In genomic region chr6:37938909-37939308, GRCh38 we compare ENCODE assay signal across 22 cellular contexts.
DNase-seq lines count a peak whose midpoint lies in the region; ATAC-seq and TF ChIP-seq lines count a peak whose summit lies in the region.
"Had no signal": no experiment of that assay in that cellular context is flagged by ENCODE, and none has a peak within 500 bp of the region (broad histone marks: within the 10 kb centered on the region; RNA-seq: fewer than 3 reads in every experiment).

No MANE protein-coding gene starts in this region.

- TF ChIP-seq EP300 in SK-N-SH (IDR thresholded peaks at IDR 0.05; ENCODE audit: borderline replicate concordance in 1 of 2, low read depth in 1 of 2, low read length in 1 of 2) (no peak), esophagus muscularis mucosa (IDR thresholded peaks at IDR 0.05) (no peak)

- H3K4me2 ChIP-seq in SK-N-SH = no peak overlapping the region
- no peak overlapping the region for H3K4me2 ChIP-seq in fibroblast of lung (ENCODE audit: extremely low read depth, insufficient read depth, low read length)

- peaks cover 89% of the 10 kb centered on the region for H3K79me2 ChIP-seq in SK-N-SH (ENCODE audit: insufficient read depth)
- peaks cover 19% of the 10 kb centered on the region for H3K79me2 ChIP-seq in fibroblast of lung (ENCODE audit: control insufficient read depth, insufficient read depth, low read length)

- CTCF ChIA-PET in SK-N-SH (lab: Yijun Ruan, JAX) = no interaction called here

- no peak overlapping the region for H3K4me3 ChIP-seq in SK-N-SH (ENCODE audit: low read depth in 2 of 2, low read length in 1 of 2)
- H3K4me3 ChIP-seq in fibroblast of lung (replicated peaks in 1 of 4; ENCODE audit: control extremely low read depth in 1 of 4, insufficient read depth in 1 of 4, low read depth in 3 of 4, low read length in 4 of 4) = no peak overlapping the region
- no peak overlapping the region for H3K4me3 ChIP-seq in spleen
- H3K4me3 ChIP-seq in esophagus muscularis mucosa = no peak overlapping the region
- H3K4me3 ChIP-seq: esophagus squamous epithelium, right lobe of liver had no signal

- DNase-seq in SK-N-SH (no peak), M059J (ENCODE audit: low read depth) (peak; percentile 64), fibroblast of lung (ENCODE audit: low read depth in 2 of 2) (peak; percentile 13 to 31), renal cortical epithelial cell (ENCODE audit: low read depth) (peak; percentile 15), spleen (no peak), esophagus muscularis mucosa (ENCODE audit: extremely low spot score) (no peak)
- DNase-seq in stimulated activated CD4-positive, alpha-beta T cell treated with anti-CD3 and anti-CD28 coated beads, Interleukin-2, amount 100 ng/mL, for 48 hours = no peak
- DNase-seq: activated CD4-positive, alpha-beta T cell treated with anti-CD3 and anti-CD28 coated beads for 36 hours; activated T-cell treated with anti-CD3 and anti-CD28 coated beads, Interleukin-2, amount 50 U/mL, for 4 hours; BE2C; endodermal cell; esophagus squamous epithelium; glutamatergic neuron; mesendoderm; naive thymus-derived CD4-positive, alpha-beta T cell; NCI-H1092 treated with DMSO at 0.1 percent for 48 hours; NCI-H187 treated with DMSO at 0.1 percent for 48 hours; NCI-H526 treated with DMSO at 0.1 percent for 48 hours; right lobe of liver; T-helper 2 cell had no signal

- TF ChIP-seq CTCF in SK-N-SH (IDR thresholded peaks at IDR 0.05) (no peak), fibroblast of lung (conservative IDR thresholded peaks at IDR 0.05 in 1 of 2, IDR thresholded peaks at IDR 0.05 in 1 of 2; ENCODE audit: low read depth in 1 of 2, low read length in 2 of 2) (no peak), spleen (IDR thresholded peaks at IDR 0.05 in 8 of 11, conservative IDR thresholded peaks at IDR 0.05 in 3 of 11) (no peak), esophagus muscularis mucosa (IDR thresholded peaks at IDR 0.05) (no peak)

- ATAC-seq in SK-N-SH treated with all-trans-retinoic acid at 6 μM for 48 hours = peak; percentile 16; the same call in 2 of the 3 replicates
- ATAC-seq: activated CD4-positive, alpha-beta T cell treated with anti-CD3 and anti-CD28 coated beads for 36 hours; activated T-cell treated with anti-CD3 and anti-CD28 coated beads, Interleukin-2, amount 50 U/mL, for 4 hours; naive thymus-derived CD4-positive, alpha-beta T cell; right lobe of liver had no signal

- POLR2A ChIA-PET in SK-N-SH (lab: Yijun Ruan, JAX) = no interaction called here

- H3K27ac ChIP-seq in SK-N-SH (ENCODE audit: low read depth in 2 of 2, low read length in 1 of 2) = no peak overlapping the region; a peak in 1 of 4 replicates
- no peak overlapping the region for H3K27ac ChIP-seq in fibroblast of lung (ENCODE audit: insufficient read depth, low read length)
- no peak overlapping the region for H3K27ac ChIP-seq in spleen
- H3K27ac ChIP-seq in esophagus muscularis mucosa (replicated peaks in 1 of 4) = no peak overlapping the region
- H3K27ac ChIP-seq: 22Rv1, esophagus squamous epithelium, right lobe of liver had no signal

- peaks cover 6% of the 10 kb centered on the region for H3F3A ChIP-seq in SK-N-SH (replicated peaks; ENCODE audit: insufficient read depth)

- H3K9me2 ChIP-seq in SK-N-SH = no peaks in the 10 kb centered on the region

- H3K9ac ChIP-seq in SK-N-SH (no peak overlapping the region), fibroblast of lung (ENCODE audit: insufficient read depth, low read length) (no peak overlapping the region)

- no peak for TF ChIP-seq RAD21 in SK-N-SH (IDR thresholded peaks at IDR 0.05; ENCODE audit: low read length)

- intact Hi-C loops in spleen (cut with DNase I; ENCODE audit: low total_unique reads) = no loop called here
- intact Hi-C loops in esophagus muscularis mucosa (cut with DNase I) = no loop called here

- no peaks in the 10 kb centered on the region for H3K9me3 ChIP-seq in SK-N-SH
- H3K9me3 ChIP-seq in fibroblast of lung (ENCODE audit: control insufficient read depth, insufficient read depth, low read depth, low read length) = no peaks in the 10 kb centered on the region
- H3K9me3 ChIP-seq in spleen = no peaks in the 10 kb centered on the region
- H3K9me3 ChIP-seq in esophagus muscularis mucosa = no peaks in the 10 kb centered on the region
- H3K9me3 ChIP-seq: BE2C, esophagus squamous epithelium, right lobe of liver had no signal

- H3K4me1 ChIP-seq in SK-N-SH (ENCODE audit: control insufficient read depth in 1 of 2, insufficient read depth in 2 of 2, low read depth in 1 of 2, low read length in 1 of 2) (peaks cover 3 to 24% of the 10 kb centered on the region in 2 experiments; a peak in 2 of 4 replicates), fibroblast of lung (ENCODE audit: control insufficient read depth, extremely low read depth, insufficient read depth, low read length) (no peaks in the 10 kb centered on the region), spleen (peaks cover 17 to 82% (median 53%) of the 10 kb centered on the region in 6 donors), esophagus muscularis mucosa (peaks cover 35 to 62% (median 48%) of the 10 kb centered on the region in 4 donors)

- no peak for TF ChIP-seq POLR2A in spleen (IDR thresholded peaks at IDR 0.05)
- no peak for TF ChIP-seq POLR2A in esophagus muscularis mucosa (IDR thresholded peaks at IDR 0.05; ENCODE audit: low read depth)

- H2AFZ ChIP-seq in SK-N-SH (ENCODE audit: low read depth) (no peak overlapping the region), fibroblast of lung (ENCODE audit: low read length) (no peak overlapping the region)

- H3K36me3 ChIP-seq in SK-N-SH (replicated peaks in 1 of 2; ENCODE audit: control insufficient read depth in 1 of 2, insufficient read depth in 2 of 2, low read length in 1 of 2) (peaks cover 2 to 9% of the 10 kb centered on the region in 2 experiments), fibroblast of lung (ENCODE audit: control insufficient read depth, insufficient read depth, low read length) (no peaks in the 10 kb centered on the region), spleen (no peaks in the 10 kb centered on the region), esophagus muscularis mucosa (no peaks in the 10 kb centered on the region)
- H3K36me3 ChIP-seq: BE2C, esophagus squamous epithelium, right lobe of liver had no signal

- no peaks in the 10 kb centered on the region for H3K27me3 ChIP-seq in SK-N-SH (ENCODE audit: insufficient read depth)
- H3K27me3 ChIP-seq in fibroblast of lung (ENCODE audit: control insufficient read depth, insufficient read depth, low read length) = no peaks in the 10 kb centered on the region
- no peaks in the 10 kb centered on the region for H3K27me3 ChIP-seq in spleen (replicated peaks in 1 of 7)
- no peaks in the 10 kb centered on the region for H3K27me3 ChIP-seq in esophagus muscularis mucosa
- H3K27me3 ChIP-seq: BE2C, esophagus squamous epithelium, right lobe of liver had no signal

- H4K20me1 ChIP-seq in SK-N-SH (ENCODE audit: insufficient read depth) (peaks cover 89% of the 10 kb centered on the region), fibroblast of lung (ENCODE audit: control insufficient read depth, extremely low read depth, insufficient read depth, low read length) (peaks cover 5% of the 10 kb centered on the region)

TF ChIP-seq in SK-N-SH treated with all-trans-retinoic acid at 6 μM for 48 hours, 23 proteins besides CTCF, POLR2A, EP300 and RAD21:
- no peak for TF ChIP-seq CSDC2 (CRISPR knock-in tag; IDR thresholded peaks at IDR 0.05)

TF ChIP-seq in SK-N-SH, 30 proteins besides CTCF, POLR2A, EP300 and RAD21 (continues in another document):
- TF ChIP-seq, protein P1, sequence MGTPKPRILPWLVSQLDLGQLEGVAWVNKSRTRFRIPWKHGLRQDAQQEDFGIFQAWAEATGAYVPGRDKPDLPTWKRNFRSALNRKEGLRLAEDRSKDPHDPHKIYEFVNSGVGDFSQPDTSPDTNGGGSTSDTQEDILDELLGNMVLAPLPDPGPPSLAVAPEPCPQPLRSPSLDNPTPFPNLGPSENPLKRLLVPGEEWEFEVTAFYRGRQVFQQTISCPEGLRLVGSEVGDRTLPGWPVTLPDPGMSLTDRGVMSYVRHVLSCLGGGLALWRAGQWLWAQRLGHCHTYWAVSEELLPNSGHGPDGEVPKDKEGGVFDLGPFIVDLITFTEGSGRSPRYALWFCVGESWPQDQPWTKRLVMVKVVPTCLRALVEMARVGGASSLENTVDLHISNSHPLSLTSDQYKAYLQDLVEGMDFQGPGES (IDR thresholded peaks at IDR 0.05; ENCODE audit: low read depth, low read length) = no peak
- TF ChIP-seq MXI1 (IDR thresholded peaks at IDR 0.05; ENCODE audit: low read depth, low read length) (no peak), ELF1 (IDR thresholded peaks at IDR 0.05) (no peak), EZH2phosphoT487 (IDR thresholded peaks at IDR 0.05; ENCODE audit: borderline replicate concordance, low read depth) (no peak), FOXM1 (IDR thresholded peaks at IDR 0.05; ENCODE audit: low read depth) (no peak), GATA2 (CRISPR knock-in tag; IDR thresholded peaks at IDR 0.05) (no peak), NRF1 (IDR thresholded peaks at IDR 0.05; ENCODE audit: low read depth, low read length) (no peak), MAX (IDR thresholded peaks at IDR 0.05; ENCODE audit: low read depth) (no peak), ZBTB33 (IDR thresholded peaks at IDR 0.05; ENCODE audit: borderline replicate concordance, low read depth) (no peak), TAF1 (IDR thresholded peaks at IDR 0.05; ENCODE audit: borderline replicate concordance, low read depth, low read length) (no peak)

Comparison
In these comparisons a context has a peak if more than half of its experiments do, and no peak if none do; other contexts are left out.
1. DNase-seq: peak in M059J (single experiment), fibroblast of lung (2 of 2) and renal cortical epithelial cell (single experiment); none in SK-N-SH (single experiment), spleen (single experiment), esophagus muscularis mucosa (single experiment) and stimulated activated CD4-positive, alpha-beta T cell treated with anti-CD3 and anti-CD28 coated beads, Interleukin-2, amount 100 ng/mL, for 48 hours (0 of 2).